In genomic region chr19:49324801-49325491, GRCh38 we compare ENCODE assay signal across 23 cellular contexts. TPM values are rescaled to one million over a fixed set of nuclear protein-coding genes. Genes with fewer than 3 reads are reported as not detected.
A peak's percentile ranks its signal among the peaks of the same experiment; 100 is the strongest.
DNase-seq lines count a peak whose midpoint lies in the region; ATAC-seq and TF ChIP-seq lines count a peak whose summit lies in the region.
"Had no signal": no experiment of that assay in that cellular context is flagged by ENCODE, and none has a peak within 500 bp of the region (broad histone marks: within the 10 kb centered on the region; RNA-seq: fewer than 3 reads in every experiment).

Gene SLC6A16, minus strand, starts transcription at chr19:49325191. Its CDS starts 13,844 bp downstream, at chr19:49311347.

- H3K36me3 ChIP-seq in PC-9 (ENCODE audit: low read depth) = no peaks in the 10 kb centered on the region
- H3K36me3 ChIP-seq: uterus had no signal

- H3K79me2 ChIP-seq in PC-9 (ENCODE audit: low read depth) = no peaks in the 10 kb centered on the region

- H3K27me3 ChIP-seq in PC-9 (ENCODE audit: insufficient read depth, low read depth) = peaks cover 11% of the 10 kb centered on the region; the same call in 1 of the 2 replicates
- H3K27me3 ChIP-seq: neural progenitor cell, SJCRH30, uterus had no signal

- CTCF ChIA-PET in PC-9 (lab: Charles Lee) = no interaction called here

- H3K27ac Mint-ChIP-seq in stimulated activated naive B cell treated with anti-CD40 and anti-IgM and Interleukin-4, amounts not matched to agents 10 μg/mL and 1 μg/mL and 100 μg/mL, for 72 hours = peak within 1 kb of the TSS; percentile 94
- H3K27ac Mint-ChIP-seq: activated naive CD8-positive, alpha-beta T cell; activated T-cell treated with anti-CD3 and anti-CD28 coated beads, Interleukin-2, amount 50 U/mL, for 24 hours; neural progenitor cell; T-helper 17 cell had no signal

- peaks cover 9 to 14% of the 10 kb centered on the region in 2 donors for H3K9me3 Mint-ChIP-seq in stimulated activated naive B cell treated with anti-CD40 and anti-IgM and Interleukin-4, amounts not matched to agents 10 μg/mL and 1 μg/mL and 100 μg/mL, for 72 hours
- H3K9me3 Mint-ChIP-seq: activated T-cell treated with anti-CD3 and anti-CD28 coated beads, Interleukin-2, amount 50 U/mL, for 24 hours had no signal

- BruUV-seq in PC-9 (replicated peaks; lab: Mats Ljungman, UMichigan) = no TSS peak

- H3K4me1 Mint-ChIP-seq in stimulated activated naive B cell treated with anti-CD40 and anti-IgM and Interleukin-4, amounts not matched to agents 10 μg/mL and 1 μg/mL and 100 μg/mL, for 72 hours = peaks cover 29 to 53% of the 10 kb centered on the region in 2 donors
- H3K4me1 Mint-ChIP-seq: neural progenitor cell had no signal

- no peaks in the 10 kb centered on the region; the same call in 1 of the 2 replicates for H3K9me3 ChIP-seq in PC-9 (ENCODE audit: insufficient read depth, low read depth)

- H3K4me2 ChIP-seq in PC-9 = peak within 1 kb of the TSS; percentile 16; the same call in 1 of the 2 replicates
- H3K4me2 ChIP-seq: neural progenitor cell, smooth muscle cell had no signal

- H3F3A ChIP-seq in PC-9 (ENCODE audit: insufficient read depth, low read depth) = no peaks in the 10 kb centered on the region

- peak within 1 kb of the TSS; percentile 48 to 71 for H3K4me3 Mint-ChIP-seq in stimulated activated naive B cell treated with anti-CD40 and anti-IgM and Interleukin-4, amounts not matched to agents 10 μg/mL and 1 μg/mL and 100 μg/mL, for 72 hours
- H3K4me3 Mint-ChIP-seq: activated naive CD8-positive, alpha-beta T cell; activated T-cell treated with anti-CD3 and anti-CD28 coated beads, Interleukin-2, amount 50 U/mL, for 24 hours; neural progenitor cell had no signal

- H3K27ac ChIP-seq in PC-9 = no peak within 1 kb of the TSS
- H3K27ac ChIP-seq: neural progenitor cell, SJCRH30, uterus, VCaP had no signal

- H3K4me3 ChIP-seq in PC-9 = no peak within 1 kb of the TSS
- H3K4me3 ChIP-seq: neural progenitor cell, SJCRH30, smooth muscle cell, uterus had no signal

- no peaks in the 10 kb centered on the region for H3K4me1 ChIP-seq in PC-9 (replicated peaks; ENCODE audit: insufficient read depth)
- H3K4me1 ChIP-seq: neural progenitor cell, SJCRH30, uterus had no signal

- peak in 1 of 2 donors; percentile 29 for ATAC-seq in stimulated activated naive B cell treated with anti-CD40 and anti-IgM and Interleukin-4, amounts not matched to agents 10 μg/mL and 1 μg/mL and 100 μg/mL, for 72 hours (replicated peaks)
- ATAC-seq: left colon, T-helper 17 cell had no signal

- DNase-seq in activated effector memory CD4-positive, alpha-beta T cell treated with anti-CD3 and anti-CD28 coated beads, Interleukin-2, amount 50 U/mL, for 16 hours = peak; percentile 54
- no peak for DNase-seq in activated effector memory CD4-positive, alpha-beta T cell treated with Interleukin-2 at 50 U/mL for 16 hours
- DNase-seq in PC-9 (no peak), islet precursor cell (peak; percentile 37), NCI-H1436 (lab: John Stamatoyannopoulos, UW) (no peak), A172 (ENCODE audit: low spot score) (no peak)
- no peak for DNase-seq in stimulated activated naive B cell treated with anti-CD40 and anti-IgM and Interleukin-4, amounts not matched to agents 10 μg/mL and 1 μg/mL and 100 μg/mL, for 72 hours
- no peak for DNase-seq in activated T-cell treated with anti-CD3 and anti-CD28 coated beads, Interleukin-2, amount 50 U/mL, for 48 hours
- DNase-seq: activated CD4-positive, alpha-beta T cell treated with anti-CD3 and anti-CD28 coated beads, Interleukin-2, amount 50 U/mL, for 4 hours; activated T-cell treated with anti-CD3 and anti-CD28 coated beads, Interleukin-2, amount 50 U/mL, for 24 hours; glutamatergic neuron; left colon; NCI-H774; SJCRH30; stimulated activated CD4-positive, alpha-beta T cell treated with anti-CD3 and anti-CD28 coated beads, Interleukin-4, amount 100 ng/mL, for 1 hour; T-helper 17 cell; uterus had no signal

- H3K27me3 Mint-ChIP-seq in stimulated activated naive B cell treated with anti-CD40 and anti-IgM and Interleukin-4, amounts not matched to agents 10 μg/mL and 1 μg/mL and 100 μg/mL, for 72 hours = no peaks in the 10 kb centered on the region
- H3K27me3 Mint-ChIP-seq: activated naive CD8-positive, alpha-beta T cell; activated T-cell treated with anti-CD3 and anti-CD28 coated beads, Interleukin-2, amount 50 U/mL, for 24 hours; T-helper 17 cell had no signal

- intact Hi-C loops in PC-9 (cut with micrococcal nuclease; ENCODE audit: unreplicated experiment) = no loop called here

- no peak for TF ChIP-seq CTCF in PC-9 (conservative IDR thresholded peaks at IDR 0.05)

- H2AFZ ChIP-seq in PC-9 = no peak within 1 kb of the TSS
- H2AFZ ChIP-seq: neural progenitor cell had no signal

- H3K36me3 Mint-ChIP-seq in stimulated activated naive B cell treated with anti-CD40 and anti-IgM and Interleukin-4, amounts not matched to agents 10 μg/mL and 1 μg/mL and 100 μg/mL, for 72 hours = peaks cover 22 to 46% of the 10 kb centered on the region in 2 donors

- POLR2A ChIA-PET in PC-9 (lab: Charles Lee; ENCODE audit: unreplicated experiment) = no interaction called here

- 0 out of 2 replicates have a peak, but pooled peaks cover 2% of the 10 kb centered on the region for H4K20me1 ChIP-seq in PC-9 (ENCODE audit: insufficient read depth)

- H3K9me2 ChIP-seq in PC-9 (ENCODE audit: insufficient read depth) = no peaks in the 10 kb centered on the region

RNA-seq across cellular contexts. Expression of gene SLC6A16, which starts in this region (rescaled TPM):
- 0.48 and 0.61 TPM in 2 replicates for total RNA-seq in PC-9 (2021)
- total RNA-seq in A172 (2014; rRNA removed; shearing (Covaris generic)) = not detected in 2 replicates
- total RNA-seq: Daoy, MCF 10A had no signal

Comparison
In these comparisons a context has a peak if more than half of its experiments do, and no peak if none do; other contexts are left out.
1. DNase-seq: peak in activated effector memory CD4-positive, alpha-beta T cell treated with anti-CD3 and anti-CD28 coated beads, Interleukin-2, amount 50 U/mL, for 16 hours (single experiment) and islet precursor cell (single experiment); none in activated effector memory CD4-positive, alpha-beta T cell treated with Interleukin-2 at 50 U/mL for 16 hours (single experiment), PC-9 (0 of 2), stimulated activated naive B cell treated with anti-CD40 and anti-IgM and Interleukin-4, amounts not matched to agents 10 μg/mL and 1 μg/mL and 100 μg/mL, for 72 hours (single experiment), NCI-H1436 (single experiment), activated T-cell treated with anti-CD3 and anti-CD28 coated beads, Interleukin-2, amount 50 U/mL, for 48 hours (0 of 2) and A172 (single experiment).